1 cellular context compared by ENCODE assay signal in the genomic region with DNA sequence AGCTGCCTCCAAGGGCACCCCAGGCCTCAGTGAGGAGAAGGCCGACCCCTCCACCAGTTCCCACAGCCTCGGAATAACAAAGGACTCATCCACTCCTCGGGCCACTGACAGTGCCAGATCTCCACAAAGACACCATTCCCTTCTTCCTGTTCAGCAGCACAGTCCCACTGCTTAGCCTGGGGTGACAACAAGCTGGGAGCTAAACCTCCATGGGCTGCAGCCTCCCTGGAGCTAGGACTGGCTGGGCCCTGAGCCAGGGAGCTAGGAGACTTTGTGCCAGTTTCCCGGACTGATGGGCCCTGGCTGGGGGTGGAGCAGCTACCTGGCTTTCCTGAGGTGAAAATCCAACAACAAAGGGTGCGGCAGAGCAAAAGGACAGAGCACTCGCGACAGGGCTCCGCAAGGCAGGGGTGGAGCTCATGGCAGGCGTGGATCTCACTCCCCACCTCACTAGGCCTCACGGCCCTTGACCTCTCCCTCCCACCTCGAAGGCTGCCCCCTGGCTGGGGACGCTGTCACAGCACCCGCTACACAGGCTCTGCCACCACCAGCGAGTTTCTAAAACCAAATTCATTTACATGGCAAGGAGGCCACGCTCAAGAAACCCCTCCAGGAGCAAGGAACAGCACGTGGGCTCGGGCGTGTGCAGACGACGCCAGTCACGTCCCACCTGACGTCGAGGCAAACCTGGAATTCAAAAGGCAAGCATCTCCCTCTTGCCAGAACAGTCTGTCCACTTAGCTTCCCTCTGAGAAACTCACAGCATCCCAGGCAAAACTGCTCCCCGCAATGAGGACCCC.
TF ChIP-seq lines count a peak whose summit lies in the region.

No MANE protein-coding gene starts in this region.

TF ChIP-seq in H1, 55 proteins besides CTCF, POLR2A, EP300 and RAD21:
- TF ChIP-seq GABPA (IDR thresholded peaks at IDR 0.05; ENCODE audit: borderline replicate concordance, insufficient read depth, low read length) (peak; percentile 49; the same call in 1 of the 2 replicates), CREB1 (IDR thresholded peaks at IDR 0.05) (peak; percentile 65)
- TF ChIP-seq, protein P1, sequence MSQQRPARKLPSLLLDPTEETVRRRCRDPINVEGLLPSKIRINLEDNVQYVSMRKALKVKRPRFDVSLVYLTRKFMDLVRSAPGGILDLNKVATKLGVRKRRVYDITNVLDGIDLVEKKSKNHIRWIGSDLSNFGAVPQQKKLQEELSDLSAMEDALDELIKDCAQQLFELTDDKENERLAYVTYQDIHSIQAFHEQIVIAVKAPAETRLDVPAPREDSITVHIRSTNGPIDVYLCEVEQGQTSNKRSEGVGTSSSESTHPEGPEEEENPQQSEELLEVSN (IDR thresholded peaks at IDR 0.05), result no peak
- TF ChIP-seq, protein P2, sequence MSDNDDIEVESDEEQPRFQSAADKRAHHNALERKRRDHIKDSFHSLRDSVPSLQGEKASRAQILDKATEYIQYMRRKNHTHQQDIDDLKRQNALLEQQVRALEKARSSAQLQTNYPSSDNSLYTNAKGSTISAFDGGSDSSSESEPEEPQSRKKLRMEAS (IDR thresholded peaks at IDR 0.05), result peak; percentile 27; the same call in 1 of the 2 replicates
TF ChIP-seq in H1: peak in this region for 3.
